1 cellular context compared by ENCODE assay signal in the genomic region with DNA sequence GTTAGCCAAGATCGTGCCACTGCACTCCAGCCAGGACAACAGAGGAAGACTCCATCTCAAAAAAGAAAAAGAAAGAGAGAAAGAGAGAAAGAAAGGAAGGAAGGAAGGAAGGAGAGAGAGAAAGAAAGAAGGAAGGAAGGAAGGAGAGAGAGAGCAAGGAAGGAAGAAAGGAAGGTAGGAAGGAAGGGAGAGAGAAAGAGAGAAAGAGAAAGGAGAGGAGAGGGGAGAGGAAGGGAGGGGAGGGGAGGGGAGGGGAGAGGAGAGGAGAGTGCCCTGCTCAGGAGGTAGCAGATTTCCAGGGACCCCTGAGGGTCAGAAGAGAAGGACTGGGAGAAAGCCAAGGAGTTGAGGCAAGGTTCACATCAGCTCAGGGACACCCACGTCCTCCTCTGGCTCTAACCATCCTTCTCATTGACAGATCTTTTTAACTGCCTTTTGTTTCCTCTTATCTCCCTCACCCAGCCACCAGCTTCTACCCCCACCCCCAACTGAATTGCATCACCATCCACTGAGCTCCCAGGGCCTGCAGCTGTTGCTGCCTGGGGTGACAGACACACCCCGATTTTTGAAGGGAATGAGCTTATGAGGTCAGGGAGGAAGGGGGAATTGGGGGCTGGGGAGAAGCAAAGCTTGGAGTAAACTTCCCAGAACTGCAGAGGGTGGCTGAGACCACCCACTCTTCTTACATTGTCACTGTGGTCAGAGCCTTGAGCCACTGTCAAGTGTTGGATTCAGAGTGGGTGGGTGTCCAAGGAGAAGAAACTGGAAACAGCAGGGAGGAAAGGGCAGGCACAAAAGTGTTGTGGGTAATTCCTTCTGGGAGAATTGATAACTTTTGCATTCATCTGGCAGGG.
TF ChIP-seq lines count a peak whose summit lies in the region.

No MANE protein-coding gene starts in this region.

TF ChIP-seq in K562, 482 proteins besides CTCF, POLR2A, EP300 and RAD21 (continued from another document and continues in another):
- TF ChIP-seq, protein P1, sequence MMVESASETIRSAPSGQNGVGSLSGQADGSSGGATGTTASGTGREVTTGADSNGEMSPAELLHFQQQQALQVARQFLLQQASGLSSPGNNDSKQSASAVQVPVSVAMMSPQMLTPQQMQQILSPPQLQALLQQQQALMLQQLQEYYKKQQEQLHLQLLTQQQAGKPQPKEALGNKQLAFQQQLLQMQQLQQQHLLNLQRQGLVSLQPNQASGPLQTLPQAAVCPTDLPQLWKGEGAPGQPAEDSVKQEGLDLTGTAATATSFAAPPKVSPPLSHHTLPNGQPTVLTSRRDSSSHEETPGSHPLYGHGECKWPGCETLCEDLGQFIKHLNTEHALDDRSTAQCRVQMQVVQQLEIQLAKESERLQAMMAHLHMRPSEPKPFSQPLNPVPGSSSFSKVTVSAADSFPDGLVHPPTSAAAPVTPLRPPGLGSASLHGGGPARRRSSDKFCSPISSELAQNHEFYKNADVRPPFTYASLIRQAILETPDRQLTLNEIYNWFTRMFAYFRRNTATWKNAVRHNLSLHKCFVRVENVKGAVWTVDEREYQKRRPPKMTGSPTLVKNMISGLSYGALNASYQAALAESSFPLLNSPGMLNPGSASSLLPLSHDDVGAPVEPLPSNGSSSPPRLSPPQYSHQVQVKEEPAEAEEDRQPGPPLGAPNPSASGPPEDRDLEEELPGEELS (CRISPR knock-in tag; IDR thresholded peaks at IDR 0.05; ENCODE audit: borderline replicate concordance) = no peak
- TF ChIP-seq GATAD2A (IDR thresholded peaks at IDR 0.05) (peak; percentile 99), POLR3G (IDR thresholded peaks at IDR 0.05; ENCODE audit: extremely low read depth, insufficient read length, insufficient replicate concordance) (no peak), IRF2 (CRISPR knock-in tag; IDR thresholded peaks at IDR 0.05) (no peak), PRMT5 (CRISPR knock-in tag; IDR thresholded peaks at IDR 0.05) (no peak), SMARCC2 (IDR thresholded peaks at IDR 0.05; ENCODE audit: low read depth) (peak; percentile 98), SIRT6 (IDR thresholded peaks at IDR 0.05; ENCODE audit: low read depth, low read length) (no peak), PTBP1 (IDR thresholded peaks at IDR 0.05; ENCODE audit: low read depth, low read length) (peak; percentile 90; the same call in 1 of the 2 replicates), YY1 (IDR thresholded peaks at IDR 0.05; ENCODE audit: borderline replicate concordance in 1 of 3, control insufficient read depth in 1 of 3, extremely low read depth in 1 of 3, insufficient read depth in 3 of 3, insufficient read length in 1 of 3, insufficient replicate concordance in 2 of 3, low read depth in 1 of 3, low read length in 2 of 3) (peak in 1 of 3 experiments; percentile 19), JUND (IDR thresholded peaks at IDR 0.05; ENCODE audit: borderline replicate concordance, low read depth, low read length) (peak; percentile 98), JUND (tag; IDR thresholded peaks at IDR 0.05; ENCODE audit: borderline replicate concordance, low read depth, low read length) (peak; percentile 97), ZNF785 (CRISPR knock-in tag; IDR thresholded peaks at IDR 0.05) (no peak), PTRF (tag; IDR thresholded peaks at IDR 0.05) (no peak), ZNF778 (CRISPR knock-in tag; IDR thresholded peaks at IDR 0.05) (no peak), NEUROD1 (IDR thresholded peaks at IDR 0.05; ENCODE audit: borderline replicate concordance, low read depth, low read length, partially characterized antibody) (peak; percentile 96), FUS (optimal IDR thresholded peaks at IDR 0.05; ENCODE audit: low read depth, low read length) (no peak), U2AF1 (optimal IDR thresholded peaks at IDR 0.05; ENCODE audit: low read depth, low read length) (no peak), ELF1 (tag; IDR thresholded peaks at IDR 0.05) (no peak; the same call in none of the 2 replicates), TCF7 (IDR thresholded peaks at IDR 0.05; ENCODE audit: borderline replicate concordance) (peak; percentile 97), ZNF445 (CRISPR knock-in tag; IDR thresholded peaks at IDR 0.05; ENCODE audit: low read depth) (no peak), SUPT5H (IDR thresholded peaks at IDR 0.05) (peak; percentile 70), ZNF224 (CRISPR knock-in tag; IDR thresholded peaks at IDR 0.05) (no peak), ZNF707 (CRISPR knock-in tag; conservative IDR thresholded peaks at IDR 0.05) (no peak), SRSF3 (IDR thresholded peaks at IDR 0.05; ENCODE audit: insufficient read depth, low read length) (no peak), ETS2 (tag; IDR thresholded peaks at IDR 0.05; ENCODE audit: borderline replicate concordance, poor library complexity, severe bottlenecking) (no peak), SMARCB1 (IDR thresholded peaks at IDR 0.05; ENCODE audit: insufficient read length, low read depth) (peak; percentile 90), HMG20B (CRISPR knock-in tag; IDR thresholded peaks at IDR 0.05) (no peak), DACH1 (IDR thresholded peaks at IDR 0.05; ENCODE audit: partially characterized antibody) (peak; percentile 100), JUN (IDR thresholded peaks at IDR 0.05; ENCODE audit: borderline replicate concordance, low read depth, low read length) (peak; percentile 95), JUN (CRISPR knock-in tag; IDR thresholded peaks at IDR 0.05; ENCODE audit: borderline replicate concordance) (peak; percentile 66; the same call in 1 of the 2 replicates), MXI1 (IDR thresholded peaks at IDR 0.05; ENCODE audit: low read depth, low read length) (peak; percentile 67; the same call in 1 of the 2 replicates), SMARCE1 (IDR thresholded peaks at IDR 0.05) (peak; percentile 99), ARNT (IDR thresholded peaks at IDR 0.05) (peak; percentile 99), FOSL1 (tag; conservative IDR thresholded peaks at IDR 0.05) (peak; percentile 72), ZZZ3 (IDR thresholded peaks at IDR 0.05) (no peak), SOX6 (IDR thresholded peaks at IDR 0.05) (peak; percentile 100)
- TF ChIP-seq, protein P2, sequence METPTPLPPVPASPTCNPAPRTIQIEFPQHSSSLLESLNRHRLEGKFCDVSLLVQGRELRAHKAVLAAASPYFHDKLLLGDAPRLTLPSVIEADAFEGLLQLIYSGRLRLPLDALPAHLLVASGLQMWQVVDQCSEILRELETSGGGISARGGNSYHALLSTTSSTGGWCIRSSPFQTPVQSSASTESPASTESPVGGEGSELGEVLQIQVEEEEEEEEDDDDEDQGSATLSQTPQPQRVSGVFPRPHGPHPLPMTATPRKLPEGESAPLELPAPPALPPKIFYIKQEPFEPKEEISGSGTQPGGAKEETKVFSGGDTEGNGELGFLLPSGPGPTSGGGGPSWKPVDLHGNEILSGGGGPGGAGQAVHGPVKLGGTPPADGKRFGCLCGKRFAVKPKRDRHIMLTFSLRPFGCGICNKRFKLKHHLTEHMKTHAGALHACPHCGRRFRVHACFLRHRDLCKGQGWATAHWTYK (CRISPR knock-in tag; IDR thresholded peaks at IDR 0.05) = peak; percentile 41
- TF ChIP-seq, protein P3, sequence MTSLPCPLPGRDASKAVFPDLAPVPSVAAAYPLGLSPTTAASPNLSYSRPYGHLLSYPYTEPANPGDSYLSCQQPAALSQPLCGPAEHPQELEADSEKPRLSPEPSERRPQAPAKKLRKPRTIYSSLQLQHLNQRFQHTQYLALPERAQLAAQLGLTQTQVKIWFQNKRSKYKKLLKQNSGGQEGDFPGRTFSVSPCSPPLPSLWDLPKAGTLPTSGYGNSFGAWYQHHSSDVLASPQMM (CRISPR knock-in tag; IDR thresholded peaks at IDR 0.05) = no peak
- TF ChIP-seq, protein P4, sequence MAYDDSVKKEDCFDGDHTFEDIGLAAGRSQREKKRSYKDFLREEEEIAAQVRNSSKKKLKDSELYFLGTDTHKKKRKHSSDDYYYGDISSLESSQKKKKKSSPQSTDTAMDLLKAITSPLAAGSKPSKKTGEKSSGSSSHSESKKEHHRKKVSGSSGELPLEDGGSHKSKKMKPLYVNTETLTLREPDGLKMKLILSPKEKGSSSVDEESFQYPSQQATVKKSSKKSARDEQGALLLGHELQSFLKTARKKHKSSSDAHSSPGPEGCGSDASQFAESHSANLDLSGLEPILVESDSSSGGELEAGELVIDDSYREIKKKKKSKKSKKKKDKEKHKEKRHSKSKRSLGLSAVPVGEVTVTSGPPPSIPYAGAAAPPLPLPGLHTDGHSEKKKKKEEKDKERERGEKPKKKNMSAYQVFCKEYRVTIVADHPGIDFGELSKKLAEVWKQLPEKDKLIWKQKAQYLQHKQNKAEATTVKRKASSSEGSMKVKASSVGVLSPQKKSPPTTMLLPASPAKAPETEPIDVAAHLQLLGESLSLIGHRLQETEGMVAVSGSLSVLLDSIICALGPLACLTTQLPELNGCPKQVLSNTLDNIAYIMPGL (CRISPR knock-in tag; IDR thresholded peaks at IDR 0.05) = no peak
- TF ChIP-seq, protein P5, sequence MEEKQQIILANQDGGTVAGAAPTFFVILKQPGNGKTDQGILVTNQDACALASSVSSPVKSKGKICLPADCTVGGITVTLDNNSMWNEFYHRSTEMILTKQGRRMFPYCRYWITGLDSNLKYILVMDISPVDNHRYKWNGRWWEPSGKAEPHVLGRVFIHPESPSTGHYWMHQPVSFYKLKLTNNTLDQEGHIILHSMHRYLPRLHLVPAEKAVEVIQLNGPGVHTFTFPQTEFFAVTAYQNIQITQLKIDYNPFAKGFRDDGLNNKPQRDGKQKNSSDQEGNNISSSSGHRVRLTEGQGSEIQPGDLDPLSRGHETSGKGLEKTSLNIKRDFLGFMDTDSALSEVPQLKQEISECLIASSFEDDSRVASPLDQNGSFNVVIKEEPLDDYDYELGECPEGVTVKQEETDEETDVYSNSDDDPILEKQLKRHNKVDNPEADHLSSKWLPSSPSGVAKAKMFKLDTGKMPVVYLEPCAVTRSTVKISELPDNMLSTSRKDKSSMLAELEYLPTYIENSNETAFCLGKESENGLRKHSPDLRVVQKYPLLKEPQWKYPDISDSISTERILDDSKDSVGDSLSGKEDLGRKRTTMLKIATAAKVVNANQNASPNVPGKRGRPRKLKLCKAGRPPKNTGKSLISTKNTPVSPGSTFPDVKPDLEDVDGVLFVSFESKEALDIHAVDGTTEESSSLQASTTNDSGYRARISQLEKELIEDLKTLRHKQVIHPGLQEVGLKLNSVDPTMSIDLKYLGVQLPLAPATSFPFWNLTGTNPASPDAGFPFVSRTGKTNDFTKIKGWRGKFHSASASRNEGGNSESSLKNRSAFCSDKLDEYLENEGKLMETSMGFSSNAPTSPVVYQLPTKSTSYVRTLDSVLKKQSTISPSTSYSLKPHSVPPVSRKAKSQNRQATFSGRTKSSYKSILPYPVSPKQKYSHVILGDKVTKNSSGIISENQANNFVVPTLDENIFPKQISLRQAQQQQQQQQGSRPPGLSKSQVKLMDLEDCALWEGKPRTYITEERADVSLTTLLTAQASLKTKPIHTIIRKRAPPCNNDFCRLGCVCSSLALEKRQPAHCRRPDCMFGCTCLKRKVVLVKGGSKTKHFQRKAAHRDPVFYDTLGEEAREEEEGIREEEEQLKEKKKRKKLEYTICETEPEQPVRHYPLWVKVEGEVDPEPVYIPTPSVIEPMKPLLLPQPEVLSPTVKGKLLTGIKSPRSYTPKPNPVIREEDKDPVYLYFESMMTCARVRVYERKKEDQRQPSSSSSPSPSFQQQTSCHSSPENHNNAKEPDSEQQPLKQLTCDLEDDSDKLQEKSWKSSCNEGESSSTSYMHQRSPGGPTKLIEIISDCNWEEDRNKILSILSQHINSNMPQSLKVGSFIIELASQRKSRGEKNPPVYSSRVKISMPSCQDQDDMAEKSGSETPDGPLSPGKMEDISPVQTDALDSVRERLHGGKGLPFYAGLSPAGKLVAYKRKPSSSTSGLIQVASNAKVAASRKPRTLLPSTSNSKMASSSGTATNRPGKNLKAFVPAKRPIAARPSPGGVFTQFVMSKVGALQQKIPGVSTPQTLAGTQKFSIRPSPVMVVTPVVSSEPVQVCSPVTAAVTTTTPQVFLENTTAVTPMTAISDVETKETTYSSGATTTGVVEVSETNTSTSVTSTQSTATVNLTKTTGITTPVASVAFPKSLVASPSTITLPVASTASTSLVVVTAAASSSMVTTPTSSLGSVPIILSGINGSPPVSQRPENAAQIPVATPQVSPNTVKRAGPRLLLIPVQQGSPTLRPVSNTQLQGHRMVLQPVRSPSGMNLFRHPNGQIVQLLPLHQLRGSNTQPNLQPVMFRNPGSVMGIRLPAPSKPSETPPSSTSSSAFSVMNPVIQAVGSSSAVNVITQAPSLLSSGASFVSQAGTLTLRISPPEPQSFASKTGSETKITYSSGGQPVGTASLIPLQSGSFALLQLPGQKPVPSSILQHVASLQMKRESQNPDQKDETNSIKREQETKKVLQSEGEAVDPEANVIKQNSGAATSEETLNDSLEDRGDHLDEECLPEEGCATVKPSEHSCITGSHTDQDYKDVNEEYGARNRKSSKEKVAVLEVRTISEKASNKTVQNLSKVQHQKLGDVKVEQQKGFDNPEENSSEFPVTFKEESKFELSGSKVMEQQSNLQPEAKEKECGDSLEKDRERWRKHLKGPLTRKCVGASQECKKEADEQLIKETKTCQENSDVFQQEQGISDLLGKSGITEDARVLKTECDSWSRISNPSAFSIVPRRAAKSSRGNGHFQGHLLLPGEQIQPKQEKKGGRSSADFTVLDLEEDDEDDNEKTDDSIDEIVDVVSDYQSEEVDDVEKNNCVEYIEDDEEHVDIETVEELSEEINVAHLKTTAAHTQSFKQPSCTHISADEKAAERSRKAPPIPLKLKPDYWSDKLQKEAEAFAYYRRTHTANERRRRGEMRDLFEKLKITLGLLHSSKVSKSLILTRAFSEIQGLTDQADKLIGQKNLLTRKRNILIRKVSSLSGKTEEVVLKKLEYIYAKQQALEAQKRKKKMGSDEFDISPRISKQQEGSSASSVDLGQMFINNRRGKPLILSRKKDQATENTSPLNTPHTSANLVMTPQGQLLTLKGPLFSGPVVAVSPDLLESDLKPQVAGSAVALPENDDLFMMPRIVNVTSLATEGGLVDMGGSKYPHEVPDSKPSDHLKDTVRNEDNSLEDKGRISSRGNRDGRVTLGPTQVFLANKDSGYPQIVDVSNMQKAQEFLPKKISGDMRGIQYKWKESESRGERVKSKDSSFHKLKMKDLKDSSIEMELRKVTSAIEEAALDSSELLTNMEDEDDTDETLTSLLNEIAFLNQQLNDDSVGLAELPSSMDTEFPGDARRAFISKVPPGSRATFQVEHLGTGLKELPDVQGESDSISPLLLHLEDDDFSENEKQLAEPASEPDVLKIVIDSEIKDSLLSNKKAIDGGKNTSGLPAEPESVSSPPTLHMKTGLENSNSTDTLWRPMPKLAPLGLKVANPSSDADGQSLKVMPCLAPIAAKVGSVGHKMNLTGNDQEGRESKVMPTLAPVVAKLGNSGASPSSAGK (IDR thresholded peaks at IDR 0.05) = peak; percentile 77
- TF ChIP-seq, protein P6, sequence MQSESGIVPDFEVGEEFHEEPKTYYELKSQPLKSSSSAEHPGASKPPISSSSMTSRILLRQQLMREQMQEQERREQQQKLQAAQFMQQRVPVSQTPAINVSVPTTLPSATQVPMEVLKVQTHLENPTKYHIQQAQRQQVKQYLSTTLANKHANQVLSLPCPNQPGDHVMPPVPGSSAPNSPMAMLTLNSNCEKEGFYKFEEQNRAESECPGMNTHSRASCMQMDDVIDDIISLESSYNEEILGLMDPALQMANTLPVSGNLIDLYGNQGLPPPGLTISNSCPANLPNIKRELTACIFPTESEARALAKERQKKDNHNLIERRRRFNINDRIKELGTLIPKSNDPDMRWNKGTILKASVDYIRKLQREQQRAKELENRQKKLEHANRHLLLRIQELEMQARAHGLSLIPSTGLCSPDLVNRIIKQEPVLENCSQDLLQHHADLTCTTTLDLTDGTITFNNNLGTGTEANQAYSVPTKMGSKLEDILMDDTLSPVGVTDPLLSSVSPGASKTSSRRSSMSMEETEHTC (IDR thresholded peaks at IDR 0.05) = peak; percentile 59
